ENCODE assay signal across 1 cellular context in the genomic region with DNA sequence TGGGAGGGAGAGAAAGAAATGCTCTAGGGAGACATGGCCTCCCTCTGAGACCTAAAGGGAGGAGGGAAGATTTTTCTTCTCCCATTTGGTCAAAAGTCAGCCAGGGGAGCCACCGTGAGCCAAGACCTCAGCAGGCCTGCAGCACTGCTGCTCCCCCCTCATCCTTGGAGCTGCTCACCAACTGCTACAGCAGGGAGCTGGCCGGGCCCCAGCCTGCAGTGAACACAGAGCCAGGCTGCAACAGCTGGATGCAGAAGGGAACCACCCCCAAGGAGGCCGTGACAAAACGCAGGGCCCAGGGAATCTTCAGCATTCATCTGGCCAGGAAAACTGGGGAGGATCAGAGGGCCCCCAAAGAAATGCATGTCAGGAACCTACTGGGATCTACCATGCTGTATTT.
TF ChIP-seq lines count a peak whose summit lies in the region.

No MANE protein-coding gene starts in this region.

TF ChIP-seq in GM23338, 12 proteins besides CTCF, POLR2A, EP300 and RAD21 (continued from another document):
- TF ChIP-seq, protein P1, sequence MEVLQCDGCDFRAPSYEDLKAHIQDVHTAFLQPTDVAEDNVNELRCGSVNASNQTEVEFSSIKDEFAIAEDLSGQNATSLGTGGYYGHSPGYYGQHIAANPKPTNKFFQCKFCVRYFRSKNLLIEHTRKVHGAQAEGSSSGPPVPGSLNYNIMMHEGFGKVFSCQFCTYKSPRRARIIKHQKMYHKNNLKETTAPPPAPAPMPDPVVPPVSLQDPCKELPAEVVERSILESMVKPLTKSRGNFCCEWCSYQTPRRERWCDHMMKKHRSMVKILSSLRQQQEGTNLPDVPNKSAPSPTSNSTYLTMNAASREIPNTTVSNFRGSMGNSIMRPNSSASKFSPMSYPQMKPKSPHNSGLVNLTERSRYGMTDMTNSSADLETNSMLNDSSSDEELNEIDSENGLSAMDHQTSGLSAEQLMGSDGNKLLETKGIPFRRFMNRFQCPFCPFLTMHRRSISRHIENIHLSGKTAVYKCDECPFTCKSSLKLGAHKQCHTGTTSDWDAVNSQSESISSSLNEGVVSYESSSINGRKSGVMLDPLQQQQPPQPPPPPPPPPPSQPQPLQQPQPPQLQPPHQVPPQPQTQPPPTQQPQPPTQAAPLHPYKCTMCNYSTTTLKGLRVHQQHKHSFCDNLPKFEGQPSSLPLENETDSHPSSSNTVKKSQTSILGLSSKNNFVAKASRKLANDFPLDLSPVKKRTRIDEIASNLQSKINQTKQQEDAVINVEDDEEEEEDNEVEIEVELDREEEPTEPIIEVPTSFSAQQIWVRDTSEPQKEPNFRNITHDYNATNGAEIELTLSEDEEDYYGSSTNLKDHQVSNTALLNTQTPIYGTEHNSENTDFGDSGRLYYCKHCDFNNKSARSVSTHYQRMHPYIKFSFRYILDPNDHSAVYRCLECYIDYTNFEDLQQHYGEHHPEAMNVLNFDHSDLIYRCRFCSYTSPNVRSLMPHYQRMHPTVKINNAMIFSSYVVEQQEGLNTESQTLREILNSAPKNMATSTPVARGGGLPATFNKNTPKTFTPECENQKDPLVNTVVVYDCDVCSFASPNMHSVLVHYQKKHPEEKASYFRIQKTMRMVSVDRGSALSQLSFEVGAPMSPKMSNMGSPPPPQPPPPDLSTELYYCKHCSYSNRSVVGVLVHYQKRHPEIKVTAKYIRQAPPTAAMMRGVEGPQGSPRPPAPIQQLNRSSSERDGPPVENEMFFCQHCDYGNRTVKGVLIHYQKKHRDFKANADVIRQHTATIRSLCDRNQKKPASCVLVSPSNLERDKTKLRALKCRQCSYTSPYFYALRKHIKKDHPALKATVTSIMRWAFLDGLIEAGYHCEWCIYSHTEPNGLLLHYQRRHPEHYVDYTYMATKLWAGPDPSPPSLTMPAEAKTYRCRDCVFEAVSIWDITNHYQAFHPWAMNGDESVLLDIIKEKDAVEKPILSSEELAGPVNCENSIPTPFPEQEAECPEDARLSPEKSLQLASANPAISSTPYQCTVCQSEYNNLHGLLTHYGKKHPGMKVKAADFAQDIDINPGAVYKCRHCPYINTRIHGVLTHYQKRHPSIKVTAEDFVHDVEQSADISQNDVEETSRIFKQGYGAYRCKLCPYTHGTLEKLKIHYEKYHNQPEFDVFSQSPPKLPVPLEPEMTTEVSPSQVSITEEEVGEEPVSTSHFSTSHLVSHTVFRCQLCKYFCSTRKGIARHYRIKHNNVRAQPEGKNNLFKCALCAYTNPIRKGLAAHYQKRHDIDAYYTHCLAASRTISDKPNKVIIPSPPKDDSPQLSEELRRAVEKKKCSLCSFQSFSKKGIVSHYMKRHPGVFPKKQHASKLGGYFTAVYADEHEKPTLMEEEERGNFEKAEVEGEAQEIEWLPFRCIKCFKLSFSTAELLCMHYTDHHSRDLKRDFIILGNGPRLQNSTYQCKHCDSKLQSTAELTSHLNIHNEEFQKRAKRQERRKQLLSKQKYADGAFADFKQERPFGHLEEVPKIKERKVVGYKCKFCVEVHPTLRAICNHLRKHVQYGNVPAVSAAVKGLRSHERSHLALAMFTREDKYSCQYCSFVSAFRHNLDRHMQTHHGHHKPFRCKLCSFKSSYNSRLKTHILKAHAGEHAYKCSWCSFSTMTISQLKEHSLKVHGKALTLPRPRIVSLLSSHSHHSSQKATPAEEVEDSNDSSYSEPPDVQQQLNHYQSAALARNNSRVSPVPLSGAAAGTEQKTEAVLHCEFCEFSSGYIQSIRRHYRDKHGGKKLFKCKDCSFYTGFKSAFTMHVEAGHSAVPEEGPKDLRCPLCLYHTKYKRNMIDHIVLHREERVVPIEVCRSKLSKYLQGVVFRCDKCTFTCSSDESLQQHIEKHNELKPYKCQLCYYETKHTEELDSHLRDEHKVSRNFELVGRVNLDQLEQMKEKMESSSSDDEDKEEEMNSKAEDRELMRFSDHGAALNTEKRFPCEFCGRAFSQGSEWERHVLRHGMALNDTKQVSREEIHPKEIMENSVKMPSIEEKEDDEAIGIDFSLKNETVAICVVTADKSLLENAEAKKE (CRISPR knock-in tag; IDR thresholded peaks at IDR 0.05), result no peak
- TF ChIP-seq ZNF331 (CRISPR knock-in tag; IDR thresholded peaks at IDR 0.05; ENCODE audit: low read depth) (no peak), JUNB (IDR thresholded peaks at IDR 0.05; ENCODE audit: unreplicated experiment) (no peak), ZNF114 (CRISPR knock-in tag; IDR thresholded peaks at IDR 0.05) (no peak)
TF ChIP-seq in GM23338: peak in this region for 0.
